In genomic region chr11:36300651-36301050, GRCh38 we compare ENCODE assay signal across 11 cellular contexts. TPM values are rescaled to one million over a fixed set of nuclear protein-coding genes. Genes with fewer than 3 reads are reported as not detected.
A peak's percentile ranks its signal among the peaks of the same experiment; 100 is the strongest.
DNase-seq lines count a peak whose midpoint lies in the region; ATAC-seq, FAIRE-seq and TF ChIP-seq lines count a peak whose summit lies in the region.
"Had no signal": no experiment of that assay in that cellular context is flagged by ENCODE, and none has a peak within 500 bp of the region (broad histone marks: within the 10 kb centered on the region; RNA-seq: fewer than 3 reads in every experiment).

No MANE protein-coding gene starts in this region.

- H3K4me2 ChIP-seq in PC-3 (ENCODE audit: low read length): no peak overlapping the region
- H3K4me2 ChIP-seq: BLaER1 had no signal

- H3K36me3 ChIP-seq in PC-3 (ENCODE audit: low read depth, low read length): no peaks in the 10 kb centered on the region
- H3K36me3 ChIP-seq: BLaER1 had no signal

- no peaks in the 10 kb centered on the region for H3F3A ChIP-seq in PC-3 (ENCODE audit: low read length, unreplicated experiment)

- no peak overlapping the region for H3K27ac ChIP-seq in PC-3 (ENCODE audit: low read length)
- H3K27ac ChIP-seq: BLaER1 had no signal

- H3K36me3 Mint-ChIP-seq in nephron (ENCODE audit: low read depth): no peaks in the 10 kb centered on the region
- H3K36me3 Mint-ChIP-seq: WTC11 had no signal

- BruUV-seq in PC-3 (replicated peaks; lab: Mats Ljungman, UMichigan): no TSS peak

- no peak overlapping the region for H3K4me3 Mint-ChIP-seq in nephron
- H3K4me3 Mint-ChIP-seq: WTC11 had no signal

- H3K9me3 Mint-ChIP-seq in nephron: no peaks in the 10 kb centered on the region

- no peak for TF ChIP-seq CTCF in PC-3 (conservative IDR thresholded peaks at IDR 0.05; ENCODE audit: low read depth, low read length)
- no peak for TF ChIP-seq CTCF in fibroblast of mammary gland (conservative IDR thresholded peaks at IDR 0.05; ENCODE audit: control insufficient read depth, insufficient read depth, low read depth, low read length)
- TF ChIP-seq CTCF in nephron (IDR thresholded peaks at IDR 0.05; ENCODE audit: unreplicated experiment in 3 of 3): no peak
- TF ChIP-seq CTCF in D721Med (IDR thresholded peaks at IDR 0.05; ENCODE audit: insufficient read depth, missing control alignments): no peak

- no peaks in the 10 kb centered on the region for H3K9me2 ChIP-seq in PC-3 (replicated peaks; ENCODE audit: low read length)

- H4K20me1 ChIP-seq in PC-3 (ENCODE audit: low read length): no peaks in the 10 kb centered on the region
- H4K20me1 ChIP-seq: BLaER1 had no signal

- H3K9ac ChIP-seq in PC-3 (ENCODE audit: low read length): no peak overlapping the region
- H3K9ac ChIP-seq: BLaER1 had no signal

- H3K4me3 ChIP-seq in PC-3 (ENCODE audit: low read length) (no peak overlapping the region), fibroblast of mammary gland (ENCODE audit: control insufficient read depth, low read depth, low read length) (no peak overlapping the region)
- H3K4me3 ChIP-seq: BLaER1 had no signal

- no peak for FAIRE-seq in D721Med (lab: Jason Lieb, UNC)

- H3K79me2 ChIP-seq in PC-3 (ENCODE audit: low read length): no peaks in the 10 kb centered on the region

- POLR2A ChIA-PET in PC-3 (lab: Charles Lee; ENCODE audit: unreplicated experiment): no interaction called here

- peak; percentile 85 for ATAC-seq in PC-3
- no peak for ATAC-seq in stimulated activated naive CD8-positive, alpha-beta T cell treated with anti-CD3 and anti-CD28 coated beads, Interleukin-15, Interleukin-2, amounts not matched to agents 100 U/mL and 50 U/mL, for 24 hours
- ATAC-seq in GM21515 (IDR thresholded peaks at IDR 0.05; ENCODE audit: unreplicated experiment): no peak
- ATAC-seq: WTC11 had no signal

- no peaks in the 10 kb centered on the region for H3K9me3 ChIP-seq in PC-3 (ENCODE audit: low read length)
- H3K9me3 ChIP-seq: BLaER1 had no signal

- DNase-seq in COLO668 (lab: John Stamatoyannopoulos, UW; ENCODE audit: unreplicated experiment) (peak; percentile 31), PC-3 (peak; percentile 59), fibroblast of mammary gland (ENCODE audit: low read depth) (peak; percentile 64), D721Med (ENCODE audit: insufficient read length, low spot score) (no peak), A172 (ENCODE audit: low spot score) (no peak)
- no peak for DNase-seq in stimulated activated naive CD8-positive, alpha-beta T cell treated with anti-CD3 and anti-CD28 coated beads, Interleukin-15, Interleukin-2, amounts not matched to agents 100 U/mL and 50 U/mL, for 24 hours
- DNase-seq: activated gamma-delta T cell had no signal

- no peaks in the 10 kb centered on the region for H3K27me3 ChIP-seq in PC-3 (ENCODE audit: low read length)
- H3K27me3 ChIP-seq: BLaER1 had no signal

- H2AFZ ChIP-seq in PC-3 (ENCODE audit: low read length): no peak overlapping the region

- H3K4me1 ChIP-seq in PC-3 (ENCODE audit: insufficient read depth, low read length): peaks cover 8% of the 10 kb centered on the region; the same call in 1 of the 2 replicates
- H3K4me1 ChIP-seq: BLaER1 had no signal

- H3K27me3 Mint-ChIP-seq in nephron (ENCODE audit: low read depth): peaks cover 4% of the 10 kb centered on the region

- intact Hi-C loops in PC-3 (cut with micrococcal nuclease): no loop called here

- peaks cover 44% of the 10 kb centered on the region for H3K4me1 Mint-ChIP-seq in nephron
- H3K4me1 Mint-ChIP-seq: WTC11 had no signal

- CTCF ChIA-PET in PC-3 (lab: Charles Lee): interaction anchor here (0.5 to 1.2 kb wide), 5 partner anchors 8 to 446 kb away, joined by 3 to 10 read pairs (median 3); no protein-coding TSS in a partner anchor

- H3K27ac Mint-ChIP-seq in nephron: peak overlapping the region in 2 of 3 experiments; percentile 25 to 41
- H3K27ac Mint-ChIP-seq: WTC11 had no signal

RNA-seq across cellular contexts. Expression of gene PRR5L, which starts 4.6 kb away (rescaled TPM):
- total RNA-seq in PC-3 (2014; rRNA removed): 1.3 and 4.7 TPM in 2 replicates
- total RNA-seq in A172 (2014; rRNA removed; shearing (Covaris generic)): 2.5 and 5.3 TPM in 2 replicates

RNA-seq across cellular contexts. Expression of gene COMMD9, which starts 11.4 kb away (rescaled TPM):
- total RNA-seq in PC-3 (2014; rRNA removed): 54.8 and 70.8 TPM in 2 replicates
- 121 TPM in 2 replicates for total RNA-seq in A172 (2014; rRNA removed; shearing (Covaris generic))

Comparison
In these comparisons a context has a peak if more than half of its experiments do, and no peak if none do; other contexts are left out.
1. DNase-seq: peak in COLO668 (single experiment), PC-3 (single experiment) and fibroblast of mammary gland (single experiment); none in stimulated activated naive CD8-positive, alpha-beta T cell treated with anti-CD3 and anti-CD28 coated beads, Interleukin-15, Interleukin-2, amounts not matched to agents 100 U/mL and 50 U/mL, for 24 hours (single experiment), D721Med (single experiment) and A172 (single experiment).